In the genomic region with DNA sequence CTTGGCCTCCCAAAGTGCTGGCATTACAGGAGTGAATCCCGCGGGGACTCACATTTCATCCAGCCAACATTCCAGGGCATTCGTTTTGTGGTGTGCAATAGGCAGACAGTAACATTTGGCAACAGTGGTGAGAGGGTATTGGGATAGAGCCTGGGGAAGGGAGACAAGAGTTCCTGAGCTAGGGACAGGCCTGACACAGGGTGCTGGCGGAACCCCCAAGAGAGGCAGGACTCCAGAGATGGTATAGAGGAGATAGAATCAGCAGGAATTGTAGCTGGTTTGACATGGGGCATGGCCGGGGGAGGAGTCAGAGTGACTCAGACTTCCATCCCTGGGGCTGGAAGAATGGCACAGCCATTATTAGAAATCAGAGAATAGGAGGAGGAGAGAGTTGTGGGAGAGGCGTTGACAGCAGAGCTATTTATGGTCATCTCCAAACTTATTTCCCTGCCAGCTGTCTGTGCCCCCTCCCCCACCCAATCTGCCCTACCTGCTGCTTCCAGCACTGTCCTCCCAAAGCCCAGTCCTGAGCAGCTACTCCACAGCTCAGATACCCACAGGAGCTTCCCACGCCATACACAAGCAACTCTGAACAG, we compare ENCODE assay signal across 10 cellular contexts. TPM values are rescaled to one million over a fixed set of nuclear protein-coding genes. Genes with fewer than 3 reads are reported as not detected.
A peak's percentile ranks its signal among the peaks of the same experiment; 100 is the strongest.
DNase-seq lines count a peak whose midpoint lies in the region; ATAC-seq and TF ChIP-seq lines count a peak whose summit lies in the region.
"Had no signal": no experiment of that assay in that cellular context is flagged by ENCODE, and none has a peak within 500 bp of the region (broad histone marks: within the 10 kb centered on the region; RNA-seq: fewer than 3 reads in every experiment).

No MANE protein-coding gene starts in this region.

- H3K4me1 ChIP-seq in esophagus squamous epithelium: peaks cover 4 to 52% (median 29%) of the 10 kb centered on the region in 3 donors
- H3K4me1 ChIP-seq in osteoblast (ENCODE audit: insufficient read depth, low read length): peaks cover 9% of the 10 kb centered on the region

- peak overlapping the region; percentile 36 for H2AFZ ChIP-seq in osteoblast (ENCODE audit: low read length)

- H3K4me3 ChIP-seq in esophagus squamous epithelium: no peak overlapping the region
- no peak overlapping the region for H3K4me3 ChIP-seq in osteoblast (ENCODE audit: insufficient read depth, low read length)

- peak; percentile 78 for DNase-seq in EH (ENCODE audit: low read depth)
- DNase-seq in NCI-H82 treated with DMSO at 0.1 percent for 48 hours (lab: John Stamatoyannopoulos, UW; ENCODE audit: unreplicated experiment): peak; percentile 75
- DNase-seq in esophagus squamous epithelium (lab: John Stamatoyannopoulos, UW): no peak
- peak; percentile 97 for DNase-seq in osteoblast (ENCODE audit: insufficient read length, low spot score, missing footprints)
- DNase-seq in activated CD8-positive, alpha-beta memory T cell treated with anti-CD3 and anti-CD28 coated beads, Interleukin-2, amount 50 U/mL, for 4 hours: no peak
- DNase-seq in cerebellar nuclear complex (lab: John Stamatoyannopoulos, UW): no peak
- DNase-seq: activated B cell treated with CpG ODN at 0.5 μM for 24 hours had no signal

- TF ChIP-seq CTCF in esophagus squamous epithelium (IDR thresholded peaks at IDR 0.05) (no peak), osteoblast (IDR thresholded peaks at IDR 0.05; ENCODE audit: extremely low read depth, low read depth, low read length) (no peak)

- H3K27ac ChIP-seq in esophagus squamous epithelium: peak overlapping the region; percentile 70 to 98 (median 89)
- no peak overlapping the region for H3K27ac ChIP-seq in osteoblast (ENCODE audit: low read depth, low read length)
- H3K27ac ChIP-seq: HL-60 had no signal

- 30 to 40% methylated on average over 6 to 7 of the region's 7 CpGs for WGBS in esophagus squamous epithelium, 2 donors

- H3K4me2 ChIP-seq in osteoblast (ENCODE audit: insufficient read depth, low read length): peak overlapping the region; percentile 47

- H4K20me1 ChIP-seq in osteoblast (ENCODE audit: insufficient read depth, low read length): no peaks in the 10 kb centered on the region

- H3K9me3 ChIP-seq in esophagus squamous epithelium (no peaks in the 10 kb centered on the region), osteoblast (ENCODE audit: low read depth, low read length) (no peaks in the 10 kb centered on the region)

- no peaks in the 10 kb centered on the region for H3K79me2 ChIP-seq in osteoblast (ENCODE audit: insufficient read depth, low read length)

- ATAC-seq in HG03139 (IDR thresholded peaks at IDR 0.05; ENCODE audit: unreplicated experiment) (no peak), GM19351 (IDR thresholded peaks at IDR 0.05; ENCODE audit: unreplicated experiment) (no peak)

- H3K27me3 ChIP-seq in esophagus squamous epithelium (no peaks in the 10 kb centered on the region), osteoblast (ENCODE audit: insufficient read depth, low read length) (no peaks in the 10 kb centered on the region)

- TF ChIP-seq POLR2A in esophagus squamous epithelium (IDR thresholded peaks at IDR 0.05): no peak

- intact Hi-C loops in esophagus squamous epithelium (cut with DNase I): no loop called here

- no peaks in the 10 kb centered on the region for H3K36me3 ChIP-seq in esophagus squamous epithelium
- no peaks in the 10 kb centered on the region for H3K36me3 ChIP-seq in osteoblast (ENCODE audit: insufficient read depth, low read length)

RNA-seq across cellular contexts. Expression of gene IDH2, which starts 4.4 kb away (rescaled TPM):
- total RNA-seq in esophagus squamous epithelium: 100 to 1,000 TPM in 2 of 4 donors, 10 to 100 TPM in 2; 60.7 to 155 (median 103) TPM
- 51.0 and 61.6 TPM in 2 replicates for total RNA-seq in osteoblast

Comparison
In these comparisons a context has a peak if more than half of its experiments do, and no peak if none do; other contexts are left out.
1. DNase-seq: peak in EH (single experiment), NCI-H82 treated with DMSO at 0.1 percent for 48 hours (single experiment) and osteoblast (single experiment); none in esophagus squamous epithelium (single experiment), activated CD8-positive, alpha-beta memory T cell treated with anti-CD3 and anti-CD28 coated beads, Interleukin-2, amount 50 U/mL, for 4 hours (single experiment) and cerebellar nuclear complex (0 of 2).